ENCODE assay signal across 1 cellular context in genomic region chr17:81423698-81424071, GRCh38.
TF ChIP-seq lines count a peak whose summit lies in the region.

No MANE protein-coding gene starts in this region.

TF ChIP-seq in endothelial cell of umbilical vein, 7 proteins besides CTCF, POLR2A, EP300 and RAD21:
- no peak for TF ChIP-seq EZH2 (IDR thresholded peaks at IDR 0.05; ENCODE audit: borderline replicate concordance, low read depth, low read length, severe bottlenecking)
- TF ChIP-seq, protein P1, sequence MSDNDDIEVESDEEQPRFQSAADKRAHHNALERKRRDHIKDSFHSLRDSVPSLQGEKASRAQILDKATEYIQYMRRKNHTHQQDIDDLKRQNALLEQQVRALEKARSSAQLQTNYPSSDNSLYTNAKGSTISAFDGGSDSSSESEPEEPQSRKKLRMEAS (IDR thresholded peaks at IDR 0.05; ENCODE audit: insufficient read depth, insufficient read length) = no peak
- no peak for TF ChIP-seq FOS (IDR thresholded peaks at IDR 0.05; ENCODE audit: borderline replicate concordance, insufficient read depth, low read length)
- no peak for TF ChIP-seq JUN (IDR thresholded peaks at IDR 0.05; ENCODE audit: borderline replicate concordance, insufficient read depth, insufficient read length, low read depth)
- TF ChIP-seq GATA2 (IDR thresholded peaks at IDR 0.05; ENCODE audit: insufficient read depth, insufficient read length, low read depth, low read length) = no peak
- TF ChIP-seq POLR2AphosphoS5 (IDR thresholded peaks at IDR 0.05; ENCODE audit: insufficient read depth, low read depth, low read length) = no peak
- TF ChIP-seq MYC (IDR thresholded peaks at IDR 0.05; ENCODE audit: low read depth, low read length) = no peak
